Comparison of ENCODE assay signal across 8 cellular contexts in the genomic region with DNA sequence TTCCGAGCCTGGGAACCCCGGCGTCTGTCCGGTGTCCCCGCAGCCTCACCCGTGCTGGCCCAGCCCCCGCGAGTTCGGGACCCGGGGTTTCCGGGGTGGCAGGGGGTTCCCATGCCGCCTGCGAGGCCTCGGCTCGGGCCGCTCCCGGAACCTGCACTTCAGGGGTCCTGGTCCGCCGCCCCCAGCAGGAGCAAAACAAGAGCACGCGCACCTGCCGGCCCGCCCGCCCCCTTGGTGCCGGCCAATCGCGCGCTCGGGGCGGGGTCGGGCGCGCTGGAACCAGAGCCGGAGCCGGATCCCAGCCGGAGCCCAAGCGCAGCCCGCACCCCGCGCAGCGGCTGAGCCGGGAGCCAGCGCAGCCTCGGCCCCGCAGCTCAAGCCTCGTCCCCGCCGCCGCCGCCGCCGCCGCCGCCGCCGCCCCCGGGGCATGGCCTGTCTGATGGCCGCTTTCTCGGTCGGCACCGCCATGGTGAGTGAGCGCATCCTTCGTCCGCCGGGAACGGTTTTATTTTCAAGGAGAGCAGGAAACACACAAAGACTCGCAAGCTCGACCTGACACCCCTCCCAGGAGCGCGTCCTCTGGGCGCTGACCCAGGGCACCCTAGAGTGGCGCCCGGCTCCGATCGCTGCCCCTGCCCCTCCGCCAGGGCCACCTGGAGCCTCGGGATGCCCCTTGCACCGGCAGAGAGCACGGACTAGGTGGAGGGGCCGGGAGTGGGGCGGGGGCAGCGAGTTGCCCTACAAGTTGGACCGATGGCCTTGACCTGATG. TPM values are rescaled to one million over a fixed set of nuclear protein-coding genes. Genes with fewer than 3 reads are reported as not detected.
DNase-seq lines count a peak whose midpoint lies in the region; ATAC-seq and TF ChIP-seq lines count a peak whose summit lies in the region.

A gene (plus strand): TSS at position 305 of the 770 bp plus-strand sequence. CDS start 123 bp downstream, at position 428.

- H3K27ac ChIP-seq in upper lobe of right lung = peak within 1 kb of the TSS; percentile 82

- H3K4me1 ChIP-seq in upper lobe of right lung = peaks cover 28% of the 10 kb centered on the region

- no peak for TF ChIP-seq CTCF in GM13976 (IDR thresholded peaks at IDR 0.05; ENCODE audit: borderline replicate concordance, control extremely low read depth, extremely low read depth, insufficient read depth, missing control alignments)
- TF ChIP-seq CTCF in fibroblast of the aortic adventitia (IDR thresholded peaks at IDR 0.05; ENCODE audit: insufficient read depth, low read length) = no peak
- no peak for TF ChIP-seq CTCF in upper lobe of right lung (IDR thresholded peaks at IDR 0.05)

- H3K4me3 ChIP-seq in fibroblast of the aortic adventitia (ENCODE audit: low read depth, low read length) = peak within 1 kb of the TSS; percentile 55
- peak within 1 kb of the TSS; percentile 71 for H3K4me3 ChIP-seq in upper lobe of right lung

- H3K4me1 Mint-ChIP-seq in activated T-helper 17 cell treated with anti-CD3 and anti-CD28 coated beads, Interleukin-2, amount 50 U/mL, for 72 hours = peaks cover 8% of the 10 kb centered on the region
- peaks cover 8 to 18% of the 10 kb centered on the region in 2 donors for H3K4me1 Mint-ChIP-seq in natural killer cell treated with Interleukin-12 subunit alpha and Interleukin-12 subunit beta and Interleukin-15 and Interleukin-18, amount 100 ng/mL, for 72 hours (ENCODE audit: low read depth in 2 of 2)

- H3K27me3 ChIP-seq in upper lobe of right lung = no peaks in the 10 kb centered on the region

- peak; percentile 58 for DNase-seq in GM13976 (ENCODE audit: low spot score)
- peak; percentile 36 for DNase-seq in NCI-H2196 treated with DMSO at 0.1 percent for 48 hours (lab: John Stamatoyannopoulos, UW; ENCODE audit: unreplicated experiment)
- no peak for DNase-seq in fibroblast of the aortic adventitia (ENCODE audit: low read depth)
- no peak for DNase-seq in natural killer cell treated with Interleukin-12 subunit alpha and Interleukin-12 subunit beta and Interleukin-15 and Interleukin-18, amount 100 ng/mL, for 72 hours (ENCODE audit: low spot score)
- peak; percentile 82 for DNase-seq in upper lobe of right lung

- H3K27ac Mint-ChIP-seq in activated T-helper 17 cell treated with anti-CD3 and anti-CD28 coated beads, Interleukin-2, amount 50 U/mL, for 72 hours = peak within 1 kb of the TSS; percentile 48
- peak within 1 kb of the TSS in 1 of 2 donors; percentile 68 for H3K27ac Mint-ChIP-seq in natural killer cell treated with Interleukin-12 subunit alpha and Interleukin-12 subunit beta and Interleukin-15 and Interleukin-18, amount 100 ng/mL, for 72 hours

- H3K36me3 Mint-ChIP-seq in activated T-helper 17 cell treated with anti-CD3 and anti-CD28 coated beads, Interleukin-2, amount 50 U/mL, for 72 hours (ENCODE audit: low read depth) = no peaks in the 10 kb centered on the region
- no peaks in the 10 kb centered on the region for H3K36me3 Mint-ChIP-seq in natural killer cell treated with Interleukin-12 subunit alpha and Interleukin-12 subunit beta and Interleukin-15 and Interleukin-18, amount 100 ng/mL, for 72 hours

- H3K4me3 Mint-ChIP-seq in activated T-helper 17 cell treated with anti-CD3 and anti-CD28 coated beads, Interleukin-2, amount 50 U/mL, for 72 hours = peak within 1 kb of the TSS; percentile 81
- H3K4me3 Mint-ChIP-seq in natural killer cell treated with Interleukin-12 subunit alpha and Interleukin-12 subunit beta and Interleukin-15 and Interleukin-18, amount 100 ng/mL, for 72 hours = peak within 1 kb of the TSS; percentile 100

- intact Hi-C loops in upper lobe of right lung (cut with DNase I) = no loop called here

- peak; percentile 61 for ATAC-seq in activated T-helper 17 cell treated with anti-CD3 and anti-CD28 coated beads, Interleukin-2, amount 50 U/mL, for 72 hours (replicated peaks)
- peak; percentile 68 to 78 for ATAC-seq in natural killer cell treated with Interleukin-12 subunit alpha and Interleukin-12 subunit beta and Interleukin-15 and Interleukin-18, amount 100 ng/mL, for 72 hours
- ATAC-seq in upper lobe of right lung (peak; percentile 81), HG03139 (IDR thresholded peaks at IDR 0.05; ENCODE audit: unreplicated experiment) (no peak), HG02885 (IDR thresholded peaks at IDR 0.05; ENCODE audit: poor library complexity, unreplicated experiment) (no peak)

- in situ Hi-C loops in GM13976 (cut with MboI; ENCODE audit: low sequenced_read_pairs, unreplicated experiment) = no loop called here

- H3K27me3 Mint-ChIP-seq in activated T-helper 17 cell treated with anti-CD3 and anti-CD28 coated beads, Interleukin-2, amount 50 U/mL, for 72 hours = no peaks in the 10 kb centered on the region
- peaks cover 0 to 5% of the 10 kb centered on the region in 2 donors for H3K27me3 Mint-ChIP-seq in natural killer cell treated with Interleukin-12 subunit alpha and Interleukin-12 subunit beta and Interleukin-15 and Interleukin-18, amount 100 ng/mL, for 72 hours

- no peaks in the 10 kb centered on the region for H3K36me3 ChIP-seq in upper lobe of right lung

- no peaks in the 10 kb centered on the region for H3K9me3 Mint-ChIP-seq in activated T-helper 17 cell treated with anti-CD3 and anti-CD28 coated beads, Interleukin-2, amount 50 U/mL, for 72 hours
- H3K9me3 Mint-ChIP-seq in natural killer cell treated with Interleukin-12 subunit alpha and Interleukin-12 subunit beta and Interleukin-15 and Interleukin-18, amount 100 ng/mL, for 72 hours = no peaks in the 10 kb centered on the region

- no peaks in the 10 kb centered on the region for H3K9me3 ChIP-seq in upper lobe of right lung

RNA-seq across cellular contexts. Expression of the gene that starts here (rescaled TPM):
- 1 to 10 TPM; 3.1 to 8.2 TPM for total RNA-seq in activated T-helper 17 cell treated with anti-CD3 and anti-CD28 coated beads, Interleukin-2, amount 50 U/mL, for 72 hours
- 0.08 and 0.09 TPM in 2 replicates for total RNA-seq in fibroblast of the aortic adventitia (ENCODE audit: low replicate concordance)
- total RNA-seq in natural killer cell treated with Interleukin-12 subunit alpha and Interleukin-12 subunit beta and Interleukin-15 and Interleukin-18, amount 100 ng/mL, for 72 hours = 1 to 10 TPM; 3.1 to 3.5 TPM
- 62.6 TPM for total RNA-seq in upper lobe of right lung

Comparison
In these comparisons a context has a peak if more than half of its experiments do, and no peak if none do; other contexts are left out.
1. DNase-seq: peak in GM13976 (single experiment), NCI-H2196 treated with DMSO at 0.1 percent for 48 hours (single experiment) and upper lobe of right lung (single experiment); none in fibroblast of the aortic adventitia (single experiment) and natural killer cell treated with Interleukin-12 subunit alpha and Interleukin-12 subunit beta and Interleukin-15 and Interleukin-18, amount 100 ng/mL, for 72 hours (single experiment).
2. ATAC-seq: peak in activated T-helper 17 cell treated with anti-CD3 and anti-CD28 coated beads, Interleukin-2, amount 50 U/mL, for 72 hours (single experiment), natural killer cell treated with Interleukin-12 subunit alpha and Interleukin-12 subunit beta and Interleukin-15 and Interleukin-18, amount 100 ng/mL, for 72 hours (2 of 2) and upper lobe of right lung (single experiment); none in HG03139 (single experiment) and HG02885 (single experiment).